In genomic region chr3:126473292-126474168, GRCh38 we compare ENCODE assay signal across 9 cellular contexts. TPM values are rescaled to one million over a fixed set of nuclear protein-coding genes. Genes with fewer than 3 reads are reported as not detected.
DNase-seq lines count a peak whose midpoint lies in the region; ATAC-seq and TF ChIP-seq lines count a peak whose summit lies in the region.
"Had no signal": no experiment of that assay in that cellular context is flagged by ENCODE, and none has a peak within 500 bp of the region (broad histone marks: within the 10 kb centered on the region; RNA-seq: fewer than 3 reads in every experiment).

No MANE protein-coding gene starts in this region.

- H3K27me3 ChIP-seq in RWPE2 (ENCODE audit: insufficient read depth, poor library complexity, severe bottlenecking), result no peaks in the 10 kb centered on the region
- H3K27me3 ChIP-seq in skeletal muscle satellite cell (ENCODE audit: control insufficient read depth, insufficient read depth, low read length), result no peaks in the 10 kb centered on the region

- H3K4me3 ChIP-seq in RWPE2 (ENCODE audit: severe bottlenecking), result peak overlapping the region; percentile 99
- H3K4me3 ChIP-seq in fibroblast of the aortic adventitia (ENCODE audit: low read depth, low read length), result peak overlapping the region; percentile 51
- peak overlapping the region; percentile 33 for H3K4me3 ChIP-seq in skeletal muscle satellite cell (ENCODE audit: low read length)

- H3K9ac ChIP-seq in skeletal muscle satellite cell (ENCODE audit: low read depth, low read length), result peak overlapping the region; percentile 10

- H3K9me3 ChIP-seq in RWPE2 (ENCODE audit: severe bottlenecking) (no peaks in the 10 kb centered on the region), skeletal muscle satellite cell (replicated peaks; ENCODE audit: low read length) (no peaks in the 10 kb centered on the region)

- ATAC-seq in RWPE2 (ENCODE audit: low read depth), result no peak
- no peak for ATAC-seq in GM18505 (IDR thresholded peaks at IDR 0.05; ENCODE audit: unreplicated experiment)
- ATAC-seq in HG03108 (IDR thresholded peaks at IDR 0.05; ENCODE audit: unreplicated experiment), result no peak

- DNase-seq in NCI-H2107 treated with DMSO at 0.1 percent for 48 hours (lab: John Stamatoyannopoulos, UW; ENCODE audit: unreplicated experiment) (peak; percentile 31), NCI-H2107 (lab: John Stamatoyannopoulos, UW) (no peak), RWPE2 (ENCODE audit: low spot score) (peak; percentile 18), fibroblast of the aortic adventitia (ENCODE audit: low read depth) (no peak), globus pallidus (ENCODE audit: low spot score) (no peak)
- DNase-seq: activated gamma-delta T cell treated with Interleukin-2 at 50 U/mL for 16 hours had no signal

- TF ChIP-seq POLR2A in GM18505 (IDR thresholded peaks at IDR 0.05; ENCODE audit: borderline replicate concordance, extremely low read depth, insufficient read depth, insufficient read length), result no peak

- H3K36me3 ChIP-seq in RWPE2 (ENCODE audit: low read depth) (peaks cover 44% of the 10 kb centered on the region), skeletal muscle satellite cell (ENCODE audit: insufficient read depth, low read length) (peaks cover 37% of the 10 kb centered on the region)

- peak overlapping the region; percentile 64 for H3K27ac ChIP-seq in RWPE2 (ENCODE audit: poor library complexity, severe bottlenecking)

- peak overlapping the region; percentile 93 for H3K4me2 ChIP-seq in skeletal muscle satellite cell (ENCODE audit: low read length)

- peaks cover 17% of the 10 kb centered on the region for H3K4me1 ChIP-seq in RWPE2 (ENCODE audit: insufficient read depth, poor library complexity, severe bottlenecking)
- H3K4me1 ChIP-seq in skeletal muscle satellite cell (ENCODE audit: control insufficient read depth, insufficient read depth, low read length), result peaks cover 37% of the 10 kb centered on the region

- TF ChIP-seq CTCF in RWPE2 (IDR thresholded peaks at IDR 0.05; ENCODE audit: poor library complexity, severe bottlenecking), result no peak
- TF ChIP-seq CTCF in fibroblast of the aortic adventitia (IDR thresholded peaks at IDR 0.05; ENCODE audit: insufficient read depth, low read length), result no peak

RNA-seq across cellular contexts. Expression of gene ZXDC, which starts 2.2 kb away (rescaled TPM):
- 9.2 and 26.7 TPM in 2 replicates for total RNA-seq in fibroblast of the aortic adventitia (ENCODE audit: low replicate concordance)
- total RNA-seq in skeletal muscle satellite cell (2012; rRNA removed), result 13.7 and 15.9 TPM in 2 replicates

RNA-seq across cellular contexts. Expression of gene UROC1, which starts 44.0 kb away (rescaled TPM):
- total RNA-seq in fibroblast of the aortic adventitia (ENCODE audit: low replicate concordance), result not detected in 2 replicates
- not detected in 2 replicates for total RNA-seq in skeletal muscle satellite cell (2012; rRNA removed)

RNA-seq across cellular contexts. Expression of gene CHST13, which starts 50.4 kb away (rescaled TPM):
- total RNA-seq in fibroblast of the aortic adventitia (ENCODE audit: low replicate concordance), result 0.09 TPM in 1 of 2 replicates, not detected in the other
- total RNA-seq in skeletal muscle satellite cell (2012; rRNA removed), result not detected in 2 replicates

Comparison
In these comparisons a context has a peak if more than half of its experiments do, and no peak if none do; other contexts are left out.
1. DNase-seq: peak in NCI-H2107 treated with DMSO at 0.1 percent for 48 hours (single experiment) and RWPE2 (single experiment); none in NCI-H2107 (single experiment), fibroblast of the aortic adventitia (single experiment) and globus pallidus (single experiment).
2. H3K4me3 ChIP-seq: peak in every context shown above with its lines; median percentile 99 in RWPE2; 51 in fibroblast of the aortic adventitia; 33 in skeletal muscle satellite cell.